8 cellular contexts compared by ENCODE assay signal in the genomic region with DNA sequence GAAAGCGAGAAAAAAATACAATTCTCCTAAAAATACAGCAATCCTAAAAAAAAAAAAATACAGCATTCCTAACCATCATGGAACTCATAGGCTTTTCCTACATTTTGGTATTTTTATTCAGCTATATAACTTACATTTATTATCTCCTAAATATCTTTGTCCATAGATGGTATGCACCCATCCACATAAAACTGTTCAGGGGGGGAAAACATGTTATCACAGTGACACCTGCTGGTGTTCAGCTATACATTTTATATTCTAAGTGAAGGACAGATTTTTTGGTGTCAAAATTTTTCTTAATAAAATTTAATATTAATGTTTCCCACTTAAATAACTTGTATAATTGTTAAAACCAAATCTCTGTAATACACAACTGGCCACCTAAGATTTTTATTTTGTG. TPM values are rescaled to one million over a fixed set of nuclear protein-coding genes. Genes with fewer than 3 reads are reported as not detected.
A peak's percentile ranks its signal among the peaks of the same experiment; 100 is the strongest.
DNase-seq lines count a peak whose midpoint lies in the region; ATAC-seq and TF ChIP-seq lines count a peak whose summit lies in the region.

No MANE protein-coding gene starts in this region.

- H3K9me3 ChIP-seq in RWPE2 (ENCODE audit: severe bottlenecking), result no peaks in the 10 kb centered on the region
- no peaks in the 10 kb centered on the region for H3K9me3 ChIP-seq in suprapubic skin

- DNase-seq in AG09319 (ENCODE audit: extremely low read depth, low read depth) (no peak), GM20000 (ENCODE audit: low spot score) (peak; percentile 42), RWPE2 (ENCODE audit: low spot score) (no peak), fibroblast of the conjunctiva (ENCODE audit: low read depth) (peak; percentile 21), suprapubic skin (ENCODE audit: low spot score in 2 of 2) (no peak), retina (no peak), COR-L47 (lab: John Stamatoyannopoulos, UW) (no peak)

- H3K27ac ChIP-seq in RWPE2 (ENCODE audit: poor library complexity, severe bottlenecking), result no peak overlapping the region
- no peak overlapping the region for H3K27ac ChIP-seq in suprapubic skin

- no peaks in the 10 kb centered on the region for H3K27me3 ChIP-seq in RWPE2 (ENCODE audit: insufficient read depth, poor library complexity, severe bottlenecking)
- no peaks in the 10 kb centered on the region for H3K27me3 ChIP-seq in suprapubic skin

- 95% methylated on average over 1 of the region's 1 CpG for WGBS in suprapubic skin

- H3K4me3 ChIP-seq in RWPE2 (ENCODE audit: severe bottlenecking) (no peak overlapping the region), suprapubic skin (no peak overlapping the region)

- TF ChIP-seq POLR2A in suprapubic skin (IDR thresholded peaks at IDR 0.05), result no peak

- no peak for ATAC-seq in RWPE2 (ENCODE audit: low read depth)
- no peak for ATAC-seq in GM21360 (IDR thresholded peaks at IDR 0.05; ENCODE audit: unreplicated experiment)

- H3K36me3 ChIP-seq in RWPE2 (ENCODE audit: low read depth), result no peaks in the 10 kb centered on the region
- no peaks in the 10 kb centered on the region for H3K36me3 ChIP-seq in suprapubic skin

- no peaks in the 10 kb centered on the region for H3K4me1 ChIP-seq in RWPE2 (ENCODE audit: insufficient read depth, poor library complexity, severe bottlenecking)
- no peaks in the 10 kb centered on the region for H3K4me1 ChIP-seq in suprapubic skin

- no peak for TF ChIP-seq EP300 in suprapubic skin (IDR thresholded peaks at IDR 0.05)

- TF ChIP-seq CTCF in AG09319 (IDR thresholded peaks at IDR 0.05; ENCODE audit: low read depth, low read length) (peak; percentile 43), GM20000 (IDR thresholded peaks at IDR 0.05; ENCODE audit: extremely low read depth, missing control alignments) (no peak), RWPE2 (IDR thresholded peaks at IDR 0.05; ENCODE audit: poor library complexity, severe bottlenecking) (peak; percentile 78), suprapubic skin (IDR thresholded peaks at IDR 0.05) (peak; percentile 5 to 21)

RNA-seq across cellular contexts. Expression of gene BLOC1S5, which starts 58.0 kb away (rescaled TPM):
- 10 to 100 TPM in 1 of 4 donors, 1 to 10 TPM in 3; 9.1 to 13.6 (median 9.7) TPM for total RNA-seq in suprapubic skin

Comparison
In these comparisons a context has a peak if more than half of its experiments do, and no peak if none do; other contexts are left out.
1. DNase-seq: peak in GM20000 (single experiment) and fibroblast of the conjunctiva (single experiment); none in AG09319 (single experiment), RWPE2 (single experiment), suprapubic skin (0 of 2), retina (single experiment) and COR-L47 (single experiment).